1 cellular context compared by ENCODE assay signal in the genomic region with DNA sequence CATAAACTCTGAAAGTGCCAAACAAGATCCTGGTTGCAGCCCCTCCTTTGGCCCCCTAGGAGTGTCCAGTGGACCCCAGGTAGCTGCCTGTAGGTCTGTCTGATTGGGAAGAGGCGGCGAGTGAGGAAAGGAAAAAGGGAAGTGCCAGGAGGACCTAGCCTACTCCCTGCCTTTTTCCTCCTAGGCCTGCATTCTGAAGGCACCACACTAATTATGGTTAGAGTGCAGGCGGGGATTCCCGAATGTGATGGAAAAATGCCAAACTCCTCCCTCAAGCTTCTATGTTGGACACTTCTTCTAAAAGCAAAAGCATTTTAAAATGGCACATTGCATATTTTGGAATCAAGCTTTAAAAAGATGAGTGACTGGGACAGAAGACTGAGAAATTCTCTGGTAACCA.
TF ChIP-seq lines count a peak whose summit lies in the region.

No MANE protein-coding gene starts in this region.

TF ChIP-seq in GM23338, 12 proteins besides CTCF, POLR2A, EP300 and RAD21 (continued from another document):
- TF ChIP-seq, protein P1, sequence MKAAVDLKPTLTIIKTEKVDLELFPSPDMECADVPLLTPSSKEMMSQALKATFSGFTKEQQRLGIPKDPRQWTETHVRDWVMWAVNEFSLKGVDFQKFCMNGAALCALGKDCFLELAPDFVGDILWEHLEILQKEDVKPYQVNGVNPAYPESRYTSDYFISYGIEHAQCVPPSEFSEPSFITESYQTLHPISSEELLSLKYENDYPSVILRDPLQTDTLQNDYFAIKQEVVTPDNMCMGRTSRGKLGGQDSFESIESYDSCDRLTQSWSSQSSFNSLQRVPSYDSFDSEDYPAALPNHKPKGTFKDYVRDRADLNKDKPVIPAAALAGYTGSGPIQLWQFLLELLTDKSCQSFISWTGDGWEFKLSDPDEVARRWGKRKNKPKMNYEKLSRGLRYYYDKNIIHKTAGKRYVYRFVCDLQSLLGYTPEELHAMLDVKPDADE (IDR thresholded peaks at IDR 0.05) = no peak
- TF ChIP-seq, protein P2, sequence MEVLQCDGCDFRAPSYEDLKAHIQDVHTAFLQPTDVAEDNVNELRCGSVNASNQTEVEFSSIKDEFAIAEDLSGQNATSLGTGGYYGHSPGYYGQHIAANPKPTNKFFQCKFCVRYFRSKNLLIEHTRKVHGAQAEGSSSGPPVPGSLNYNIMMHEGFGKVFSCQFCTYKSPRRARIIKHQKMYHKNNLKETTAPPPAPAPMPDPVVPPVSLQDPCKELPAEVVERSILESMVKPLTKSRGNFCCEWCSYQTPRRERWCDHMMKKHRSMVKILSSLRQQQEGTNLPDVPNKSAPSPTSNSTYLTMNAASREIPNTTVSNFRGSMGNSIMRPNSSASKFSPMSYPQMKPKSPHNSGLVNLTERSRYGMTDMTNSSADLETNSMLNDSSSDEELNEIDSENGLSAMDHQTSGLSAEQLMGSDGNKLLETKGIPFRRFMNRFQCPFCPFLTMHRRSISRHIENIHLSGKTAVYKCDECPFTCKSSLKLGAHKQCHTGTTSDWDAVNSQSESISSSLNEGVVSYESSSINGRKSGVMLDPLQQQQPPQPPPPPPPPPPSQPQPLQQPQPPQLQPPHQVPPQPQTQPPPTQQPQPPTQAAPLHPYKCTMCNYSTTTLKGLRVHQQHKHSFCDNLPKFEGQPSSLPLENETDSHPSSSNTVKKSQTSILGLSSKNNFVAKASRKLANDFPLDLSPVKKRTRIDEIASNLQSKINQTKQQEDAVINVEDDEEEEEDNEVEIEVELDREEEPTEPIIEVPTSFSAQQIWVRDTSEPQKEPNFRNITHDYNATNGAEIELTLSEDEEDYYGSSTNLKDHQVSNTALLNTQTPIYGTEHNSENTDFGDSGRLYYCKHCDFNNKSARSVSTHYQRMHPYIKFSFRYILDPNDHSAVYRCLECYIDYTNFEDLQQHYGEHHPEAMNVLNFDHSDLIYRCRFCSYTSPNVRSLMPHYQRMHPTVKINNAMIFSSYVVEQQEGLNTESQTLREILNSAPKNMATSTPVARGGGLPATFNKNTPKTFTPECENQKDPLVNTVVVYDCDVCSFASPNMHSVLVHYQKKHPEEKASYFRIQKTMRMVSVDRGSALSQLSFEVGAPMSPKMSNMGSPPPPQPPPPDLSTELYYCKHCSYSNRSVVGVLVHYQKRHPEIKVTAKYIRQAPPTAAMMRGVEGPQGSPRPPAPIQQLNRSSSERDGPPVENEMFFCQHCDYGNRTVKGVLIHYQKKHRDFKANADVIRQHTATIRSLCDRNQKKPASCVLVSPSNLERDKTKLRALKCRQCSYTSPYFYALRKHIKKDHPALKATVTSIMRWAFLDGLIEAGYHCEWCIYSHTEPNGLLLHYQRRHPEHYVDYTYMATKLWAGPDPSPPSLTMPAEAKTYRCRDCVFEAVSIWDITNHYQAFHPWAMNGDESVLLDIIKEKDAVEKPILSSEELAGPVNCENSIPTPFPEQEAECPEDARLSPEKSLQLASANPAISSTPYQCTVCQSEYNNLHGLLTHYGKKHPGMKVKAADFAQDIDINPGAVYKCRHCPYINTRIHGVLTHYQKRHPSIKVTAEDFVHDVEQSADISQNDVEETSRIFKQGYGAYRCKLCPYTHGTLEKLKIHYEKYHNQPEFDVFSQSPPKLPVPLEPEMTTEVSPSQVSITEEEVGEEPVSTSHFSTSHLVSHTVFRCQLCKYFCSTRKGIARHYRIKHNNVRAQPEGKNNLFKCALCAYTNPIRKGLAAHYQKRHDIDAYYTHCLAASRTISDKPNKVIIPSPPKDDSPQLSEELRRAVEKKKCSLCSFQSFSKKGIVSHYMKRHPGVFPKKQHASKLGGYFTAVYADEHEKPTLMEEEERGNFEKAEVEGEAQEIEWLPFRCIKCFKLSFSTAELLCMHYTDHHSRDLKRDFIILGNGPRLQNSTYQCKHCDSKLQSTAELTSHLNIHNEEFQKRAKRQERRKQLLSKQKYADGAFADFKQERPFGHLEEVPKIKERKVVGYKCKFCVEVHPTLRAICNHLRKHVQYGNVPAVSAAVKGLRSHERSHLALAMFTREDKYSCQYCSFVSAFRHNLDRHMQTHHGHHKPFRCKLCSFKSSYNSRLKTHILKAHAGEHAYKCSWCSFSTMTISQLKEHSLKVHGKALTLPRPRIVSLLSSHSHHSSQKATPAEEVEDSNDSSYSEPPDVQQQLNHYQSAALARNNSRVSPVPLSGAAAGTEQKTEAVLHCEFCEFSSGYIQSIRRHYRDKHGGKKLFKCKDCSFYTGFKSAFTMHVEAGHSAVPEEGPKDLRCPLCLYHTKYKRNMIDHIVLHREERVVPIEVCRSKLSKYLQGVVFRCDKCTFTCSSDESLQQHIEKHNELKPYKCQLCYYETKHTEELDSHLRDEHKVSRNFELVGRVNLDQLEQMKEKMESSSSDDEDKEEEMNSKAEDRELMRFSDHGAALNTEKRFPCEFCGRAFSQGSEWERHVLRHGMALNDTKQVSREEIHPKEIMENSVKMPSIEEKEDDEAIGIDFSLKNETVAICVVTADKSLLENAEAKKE (CRISPR knock-in tag; IDR thresholded peaks at IDR 0.05) = no peak
